Comparison of ENCODE assay signal across 8 cellular contexts in genomic region chr10:79322616-79323566, GRCh38. TPM values are rescaled to one million over a fixed set of nuclear protein-coding genes. Genes with fewer than 3 reads are reported as not detected.
DNase-seq lines count a peak whose midpoint lies in the region; ATAC-seq, FAIRE-seq and TF ChIP-seq lines count a peak whose summit lies in the region.

No MANE protein-coding gene starts in this region.

- peaks cover 48% of the 10 kb centered on the region for H3K4me1 Mint-ChIP-seq in activated naive CD8-positive, alpha-beta T cell treated with anti-CD3 and anti-CD28 coated beads for 36 hours

- peak; percentile 56 for ATAC-seq in HG02981 (IDR thresholded peaks at IDR 0.05; ENCODE audit: unreplicated experiment)

- H3K27me3 ChIP-seq in ovary, result no peaks in the 10 kb centered on the region

- peaks cover 4% of the 10 kb centered on the region for H3K9me3 Mint-ChIP-seq in activated naive CD8-positive, alpha-beta T cell treated with anti-CD3 and anti-CD28 coated beads for 36 hours

- no peaks in the 10 kb centered on the region for H3K36me3 ChIP-seq in ovary

- H3K36me3 Mint-ChIP-seq in activated naive CD8-positive, alpha-beta T cell treated with anti-CD3 and anti-CD28 coated beads for 36 hours, result peaks cover 5% of the 10 kb centered on the region

- H3K27ac Mint-ChIP-seq in activated naive CD8-positive, alpha-beta T cell treated with anti-CD3 and anti-CD28 coated beads for 36 hours, result peak overlapping the region; percentile 94

- no peaks in the 10 kb centered on the region for H3K27me3 Mint-ChIP-seq in activated naive CD8-positive, alpha-beta T cell treated with anti-CD3 and anti-CD28 coated beads for 36 hours

- 78 to 84% (median 83%) methylated on average over 15 of the region's 15 CpGs for WGBS in ovary, 3 donors

- DNase-seq in GM04504 (ENCODE audit: low read depth), result peak; percentile 87
- peak; percentile 78 for DNase-seq in T follicular helper cell (ENCODE audit: low read depth)
- peak; percentile 78 for DNase-seq in activated naive CD8-positive, alpha-beta T cell treated with anti-CD3 and anti-CD28 coated beads for 36 hours
- peak; percentile 9 for DNase-seq in midbrain (lab: John Stamatoyannopoulos, UW)
- peak; percentile 58 to 64 for DNase-seq in stimulated activated CD8-positive, alpha-beta memory T cell treated with anti-CD3 and anti-CD28 coated beads, Interleukin-7, amount 100 ng/mL, for 48 hours (ENCODE audit: extremely low read depth in 1 of 2, low read depth in 1 of 2)
- no peak for DNase-seq in ovary
- DNase-seq in D721Med (ENCODE audit: insufficient read length, low spot score), result no peak

- no peak for FAIRE-seq in D721Med (lab: Jason Lieb, UNC)

- peak overlapping the region; percentile 67 for H3K4me3 Mint-ChIP-seq in activated naive CD8-positive, alpha-beta T cell treated with anti-CD3 and anti-CD28 coated beads for 36 hours

- TF ChIP-seq CTCF in ovary (IDR thresholded peaks at IDR 0.05) (no peak), D721Med (IDR thresholded peaks at IDR 0.05; ENCODE audit: insufficient read depth, missing control alignments) (no peak)

- H3K4me3 ChIP-seq in ovary, result no peak overlapping the region

- no peak for TF ChIP-seq EP300 in ovary (IDR thresholded peaks at IDR 0.05)

- no peak overlapping the region for H3K27ac ChIP-seq in ovary

- intact Hi-C loops in ovary (cut with DNase I), result no loop called here

- H3K4me1 ChIP-seq in ovary (ENCODE audit: insufficient read depth), result peaks cover 5% of the 10 kb centered on the region

- TF ChIP-seq POLR2A in ovary (IDR thresholded peaks at IDR 0.05), result no peak

- no peaks in the 10 kb centered on the region for H3K9me3 ChIP-seq in ovary

RNA-seq across cellular contexts. Expression of gene PPIF, which starts 24.4 kb away (rescaled TPM):
- 100 to 1,000 TPM; 163 to 176 TPM for total RNA-seq in activated naive CD8-positive, alpha-beta T cell treated with anti-CD3 and anti-CD28 coated beads for 36 hours
- total RNA-seq in ovary, result 10 to 100 TPM; 15.5 to 39.2 (median 32.3) TPM
- polyA plus RNA-seq in ovary, result 10 to 100 TPM; 18.3 to 64.3 TPM

Comparison
In these comparisons a context has a peak if more than half of its experiments do, and no peak if none do; other contexts are left out.
1. DNase-seq: peak in GM04504 (single experiment), T follicular helper cell (single experiment), activated naive CD8-positive, alpha-beta T cell treated with anti-CD3 and anti-CD28 coated beads for 36 hours (single experiment), midbrain (single experiment) and stimulated activated CD8-positive, alpha-beta memory T cell treated with anti-CD3 and anti-CD28 coated beads, Interleukin-7, amount 100 ng/mL, for 48 hours (2 of 2); none in ovary (0 of 5) and D721Med (single experiment).
2. RNA of gene PPIF, which starts 24.4 kb away (total RNA-seq): 163 to 176 TPM in activated naive CD8-positive, alpha-beta T cell treated with anti-CD3 and anti-CD28 coated beads for 36 hours; 15.5 to 39.2 TPM in ovary; every median in the first group is over 4 times any median in the second.